In genomic region chr5:141574122-141574510, GRCh38 we compare ENCODE assay signal across 20 cellular contexts.
"Had no signal": no experiment of that assay in that cellular context is flagged by ENCODE, and none has a peak within 500 bp of the region (broad histone marks: within the 10 kb centered on the region; RNA-seq: fewer than 3 reads in every experiment).

No MANE protein-coding gene starts in this region.

- H3K9ac ChIP-seq: neural progenitor cell had no signal

- H3K27ac ChIP-seq: neural progenitor cell, right atrium auricular region, upper lobe of left lung had no signal

- H3K4me2 ChIP-seq: neural progenitor cell had no signal

- DNase-seq: activated CD4-positive, alpha-beta T cell treated with anti-CD3 and anti-CD28 coated beads, Interleukin-2, amount 10 ng/mL, durations not matched to agents 7 days and 5 days; activated CD8-positive, alpha-beta T cell treated with anti-CD3 and anti-CD28 coated beads, Interleukin-2, amount 10 ng/mL, durations not matched to agents 7 days and 5 days; activated gamma-delta T cell treated with Interleukin-2 at 50 U/mL for 16 hours; aorta; effector CD4-positive, alpha-beta T cell; glutamatergic neuron; hippocampal formation; left ventricle myocardium superior; mammary epithelial cell; naive thymus-derived CD8-positive, alpha-beta T cell; stimulated activated CD4-positive, alpha-beta T cell treated with anti-CD3 and anti-CD28 coated beads, Interleukin-4, amount 100 ng/mL, for 4 hours; stimulated activated naive CD8-positive, alpha-beta T cell treated with anti-CD3 and anti-CD28 coated beads, Interleukin-15, Interleukin-2, amounts not matched to agents 100 U/mL and 50 U/mL, for 24 hours; upper lobe of left lung had no signal

- H3K4me3 Mint-ChIP-seq: activated CD4-positive, alpha-beta T cell treated with anti-CD3 and anti-CD28 coated beads, Interleukin-2, amount 10 ng/mL, durations not matched to agents 7 days and 5 days; activated CD8-positive, alpha-beta T cell treated with anti-CD3 and anti-CD28 coated beads, Interleukin-2, amount 10 ng/mL, durations not matched to agents 7 days and 5 days; activated naive CD4-positive, alpha-beta T cell treated with anti-CD3 and anti-CD28 coated beads, Interleukin-2, amount 50 U/mL, for 24 hours; brain; dendritic cell treated with granulocyte-macrophage colony-stimulating factor and Interleukin-4, amounts not matched to agents 40 ng/mL and 50 ng/mL, for 4 days; mesothelial cell of epicardium; naive thymus-derived CD8-positive, alpha-beta T cell; neural progenitor cell had no signal

- H3K27me3 ChIP-seq: neural progenitor cell, right atrium auricular region, upper lobe of left lung had no signal

- H3K4me3 ChIP-seq: neural progenitor cell, right atrium auricular region, upper lobe of left lung had no signal

- ATAC-seq: activated CD8-positive, alpha-beta T cell treated with anti-CD3 and anti-CD28 coated beads, Interleukin-2, amount 10 ng/mL, durations not matched to agents 7 days and 5 days; left ventricle myocardium superior; naive thymus-derived CD8-positive, alpha-beta T cell; stimulated activated naive CD8-positive, alpha-beta T cell treated with anti-CD3 and anti-CD28 coated beads, Interleukin-15, Interleukin-2, amounts not matched to agents 100 U/mL and 50 U/mL, for 24 hours had no signal

- H3K4me1 ChIP-seq: neural progenitor cell, right atrium auricular region, upper lobe of left lung had no signal

- H3K27me3 Mint-ChIP-seq: activated CD4-positive, alpha-beta T cell treated with anti-CD3 and anti-CD28 coated beads, Interleukin-2, amount 10 ng/mL, durations not matched to agents 7 days and 5 days; activated naive CD4-positive, alpha-beta T cell treated with anti-CD3 and anti-CD28 coated beads, Interleukin-2, amount 50 U/mL, for 24 hours; brain; dendritic cell treated with granulocyte-macrophage colony-stimulating factor and Interleukin-4, amounts not matched to agents 40 ng/mL and 50 ng/mL, for 4 days; naive thymus-derived CD8-positive, alpha-beta T cell; progenitor cell of endocrine pancreas had no signal

- H3K9me3 Mint-ChIP-seq: activated CD4-positive, alpha-beta T cell treated with anti-CD3 and anti-CD28 coated beads, Interleukin-2, amount 10 ng/mL, durations not matched to agents 7 days and 5 days; activated naive CD4-positive, alpha-beta T cell treated with anti-CD3 and anti-CD28 coated beads, Interleukin-2, amount 50 U/mL, for 24 hours; brain; dendritic cell treated with granulocyte-macrophage colony-stimulating factor and Interleukin-4, amounts not matched to agents 40 ng/mL and 50 ng/mL, for 4 days; mesothelial cell of epicardium; naive thymus-derived CD8-positive, alpha-beta T cell; neural progenitor cell had no signal

- H3K9me3 ChIP-seq: right atrium auricular region, upper lobe of left lung had no signal

- H3K27ac Mint-ChIP-seq: activated CD4-positive, alpha-beta T cell treated with anti-CD3 and anti-CD28 coated beads, Interleukin-2, amount 10 ng/mL, durations not matched to agents 7 days and 5 days; dendritic cell treated with granulocyte-macrophage colony-stimulating factor and Interleukin-4, amounts not matched to agents 40 ng/mL and 50 ng/mL, for 4 days; mesothelial cell of epicardium; neural progenitor cell; progenitor cell of endocrine pancreas had no signal

- H2AFZ ChIP-seq: neural progenitor cell had no signal

- H3K4me1 Mint-ChIP-seq: activated CD4-positive, alpha-beta T cell treated with anti-CD3 and anti-CD28 coated beads, Interleukin-2, amount 10 ng/mL, durations not matched to agents 7 days and 5 days; activated naive CD4-positive, alpha-beta T cell treated with anti-CD3 and anti-CD28 coated beads, Interleukin-2, amount 50 U/mL, for 24 hours; brain; mesothelial cell of epicardium; neural progenitor cell had no signal
